In the genomic region with DNA sequence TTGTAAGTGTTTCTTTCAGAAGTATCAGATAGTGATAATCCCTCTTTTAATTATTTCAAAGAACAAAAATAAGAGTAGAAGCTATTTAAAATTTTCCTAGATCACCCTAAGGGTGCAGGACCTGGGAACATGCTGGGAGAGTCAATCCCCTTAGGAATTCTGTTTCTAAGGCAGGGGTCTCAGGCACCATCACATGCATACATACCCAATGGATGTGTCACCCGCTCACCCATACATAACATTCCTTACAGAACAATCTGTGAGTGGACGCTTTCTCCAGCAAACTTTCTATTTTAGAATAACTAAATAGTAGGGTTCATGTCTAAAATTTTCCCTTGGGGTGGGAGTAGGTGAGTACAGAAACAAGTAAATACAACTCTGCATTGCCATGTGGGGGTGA, we compare ENCODE assay signal across 14 cellular contexts.
"Had no signal": no experiment of that assay in that cellular context is flagged by ENCODE, and none has a peak within 500 bp of the region (broad histone marks: within the 10 kb centered on the region; RNA-seq: fewer than 3 reads in every experiment).

No MANE protein-coding gene starts in this region.

- H3K4me1 ChIP-seq: breast epithelium, uterus had no signal

- H3K27me3 Mint-ChIP-seq: stimulated activated memory B cell treated with anti-CD40 and anti-IgM and Interleukin-4, amounts not matched to agents 10 μg/mL and 1 μg/mL and 100 μg/mL, for 72 hours had no signal

- H3K36me3 Mint-ChIP-seq: activated naive CD8-positive, alpha-beta T cell treated with anti-CD3 and anti-CD28 coated beads, Interleukin-2, amount 10 ng/mL, durations not matched to agents 7 days and 5 days; stimulated activated memory B cell treated with anti-CD40 and anti-IgM and Interleukin-4, amounts not matched to agents 10 μg/mL and 1 μg/mL and 100 μg/mL, for 72 hours had no signal

- H3K36me3 ChIP-seq: breast epithelium, uterus had no signal

- H3K27me3 ChIP-seq: breast epithelium, tibial artery, uterus had no signal

- H3K9me3 ChIP-seq: breast epithelium, tibial artery, uterus had no signal

- H3K4me3 ChIP-seq: breast epithelium, tibial artery, uterus had no signal

- H3K27ac ChIP-seq: breast epithelium, tibial artery, uterus had no signal

- DNase-seq: activated CD4-positive, alpha-beta T cell treated with anti-CD3 and anti-CD28 coated beads, Interleukin-2, amount 10 ng/mL, durations not matched to agents 7 days and 5 days; activated CD4-positive, CD25-positive, alpha-beta regulatory T cell; activated naive CD4-positive, alpha-beta T cell; activated naive CD8-positive, alpha-beta T cell treated with anti-CD3 and anti-CD28 coated beads, Interleukin-2, amount 10 ng/mL, durations not matched to agents 7 days and 5 days; cerebellar nuclear complex; erythroblast; left ventricle myocardium superior; nephron progenitor cell; occipital lobe; tibial artery; uterus had no signal

- H3K4me1 Mint-ChIP-seq: activated CD4-positive, alpha-beta T cell treated with anti-CD3 and anti-CD28 coated beads, Interleukin-2, amount 10 ng/mL, durations not matched to agents 7 days and 5 days; activated naive CD8-positive, alpha-beta T cell treated with anti-CD3 and anti-CD28 coated beads, Interleukin-2, amount 10 ng/mL, durations not matched to agents 7 days and 5 days; nephron progenitor cell; stimulated activated memory B cell treated with anti-CD40 and anti-IgM and Interleukin-4, amounts not matched to agents 10 μg/mL and 1 μg/mL and 100 μg/mL, for 72 hours had no signal

- H3K9me3 Mint-ChIP-seq: activated CD4-positive, alpha-beta T cell treated with anti-CD3 and anti-CD28 coated beads, Interleukin-2, amount 10 ng/mL, durations not matched to agents 7 days and 5 days; stimulated activated memory B cell treated with anti-CD40 and anti-IgM and Interleukin-4, amounts not matched to agents 10 μg/mL and 1 μg/mL and 100 μg/mL, for 72 hours; T-helper 2 cell treated with Interferon-gamma antibody and Interleukin-4, amounts not matched to agents 5 μg/mL and 100 μg/mL, for 36 hours had no signal

- H3K27ac Mint-ChIP-seq: activated CD4-positive, alpha-beta T cell treated with anti-CD3 and anti-CD28 coated beads, Interleukin-2, amount 10 ng/mL, durations not matched to agents 7 days and 5 days; activated naive CD8-positive, alpha-beta T cell treated with anti-CD3 and anti-CD28 coated beads, Interleukin-2, amount 10 ng/mL, durations not matched to agents 7 days and 5 days; nephron progenitor cell; stimulated activated memory B cell treated with anti-CD40 and anti-IgM and Interleukin-4, amounts not matched to agents 10 μg/mL and 1 μg/mL and 100 μg/mL, for 72 hours; T-helper 2 cell treated with Interferon-gamma antibody and Interleukin-4, amounts not matched to agents 5 μg/mL and 100 μg/mL, for 36 hours had no signal

- H3K4me3 Mint-ChIP-seq: activated CD4-positive, alpha-beta T cell treated with anti-CD3 and anti-CD28 coated beads, Interleukin-2, amount 10 ng/mL, durations not matched to agents 7 days and 5 days; activated naive CD8-positive, alpha-beta T cell treated with anti-CD3 and anti-CD28 coated beads, Interleukin-2, amount 10 ng/mL, durations not matched to agents 7 days and 5 days; nephron progenitor cell; stimulated activated memory B cell treated with anti-CD40 and anti-IgM and Interleukin-4, amounts not matched to agents 10 μg/mL and 1 μg/mL and 100 μg/mL, for 72 hours; T-helper 2 cell treated with Interferon-gamma antibody and Interleukin-4, amounts not matched to agents 5 μg/mL and 100 μg/mL, for 36 hours had no signal

- ATAC-seq: left ventricle myocardium superior; stimulated activated memory B cell treated with anti-CD40 and anti-IgM and Interleukin-4, amounts not matched to agents 10 μg/mL and 1 μg/mL and 100 μg/mL, for 72 hours had no signal
